Comparison of ENCODE assay signal across 9 cellular contexts in the genomic region with DNA sequence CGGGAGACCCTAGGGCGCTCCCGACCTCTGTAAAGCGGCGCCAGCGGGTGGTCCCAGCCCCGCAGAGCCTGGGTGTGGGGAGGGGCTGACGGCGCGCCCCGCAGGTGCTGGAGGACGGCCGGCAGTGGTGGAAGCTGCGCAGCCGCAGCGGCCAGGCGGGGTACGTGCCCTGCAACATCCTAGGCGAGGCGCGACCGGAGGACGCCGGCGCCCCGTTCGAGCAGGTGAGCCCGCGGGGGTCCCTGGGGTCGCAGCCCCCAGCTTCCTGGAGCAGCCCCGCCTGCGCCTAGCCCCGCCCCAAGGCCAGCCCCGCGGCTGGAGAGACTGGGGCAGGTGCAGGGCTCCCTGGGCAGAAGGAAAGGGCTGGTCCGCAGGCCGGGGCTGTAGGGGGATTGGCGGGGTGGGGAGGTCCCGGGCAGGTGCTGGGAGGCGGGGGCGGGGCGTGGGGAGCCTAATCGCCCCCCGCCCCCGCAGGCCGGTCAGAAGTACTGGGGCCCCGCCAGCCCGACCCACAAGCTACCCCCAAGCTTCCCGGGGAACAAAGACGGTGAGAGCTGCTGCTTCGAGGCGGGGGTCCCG. TPM values are rescaled to one million over a fixed set of nuclear protein-coding genes. Genes with fewer than 3 reads are reported as not detected.
DNase-seq lines count a peak whose midpoint lies in the region; ATAC-seq and TF ChIP-seq lines count a peak whose summit lies in the region.
"Had no signal": no experiment of that assay in that cellular context is flagged by ENCODE, and none has a peak within 500 bp of the region (broad histone marks: within the 10 kb centered on the region; RNA-seq: fewer than 3 reads in every experiment).

No MANE protein-coding gene starts in this region.

- H3K4me2 ChIP-seq in neural cell (ENCODE audit: low read length) = no peak overlapping the region

- H3K4me1 ChIP-seq in adrenal gland (replicated peaks in 1 of 2) = peaks cover 14 to 33% of the 10 kb centered on the region in 2 donors
- peaks cover 0 to 10% of the 10 kb centered on the region in 2 donors for H3K4me1 ChIP-seq in uterus

- H3K79me2 ChIP-seq in neural cell (replicated peaks; ENCODE audit: insufficient read depth, low read length) = no peaks in the 10 kb centered on the region

- WGBS in adrenal gland, 4 donors = 0 to 10% (median 4%) methylated on average over 7 to 53 of the region's 53 CpGs

- no peak overlapping the region for H3K9ac ChIP-seq in neural cell (ENCODE audit: low read length)

- H3K27me3 ChIP-seq in adrenal gland (peaks cover 22% of the 10 kb centered on the region), neural cell (ENCODE audit: insufficient read depth, low read depth, low read length) (peaks cover 47% of the 10 kb centered on the region), uterus (peaks cover 0 to 8% of the 10 kb centered on the region in 2 donors)

- H3K9me3 ChIP-seq in adrenal gland (replicated peaks in 1 of 3) (no peaks in the 10 kb centered on the region), neural cell (ENCODE audit: low read length) (no peaks in the 10 kb centered on the region), uterus (no peaks in the 10 kb centered on the region)

- H3F3A ChIP-seq in neural cell (ENCODE audit: insufficient read depth, low read length, poor library complexity, severe bottlenecking) = no peaks in the 10 kb centered on the region

- no peak for TF ChIP-seq RAD21 in neural cell (conservative IDR thresholded peaks at IDR 0.05)

- H3K27ac ChIP-seq in adrenal gland (peak overlapping the region in 3 of 5 donors; percentile 63 to 85 (median 80)), neural cell (ENCODE audit: low read length) (no peak overlapping the region), uterus (peak overlapping the region in 1 of 2 donors; percentile 72)
- H3K27ac ChIP-seq: SK-N-MC had no signal

- TF ChIP-seq POLR2A in adrenal gland (IDR thresholded peaks at IDR 0.05) (no peak), uterus (IDR thresholded peaks at IDR 0.05) (no peak)

- intact Hi-C loops in adrenal gland (cut with DNase I) = loop anchor here in 1 of 2 donors (2.0 to 10.0 kb wide), 2 partner anchors 63 to 171 kb away; no protein-coding TSS in a partner anchor
- intact Hi-C loops in uterus (cut with DNase I; ENCODE audit: low total_unique reads) = no loop called here

- H3K36me3 ChIP-seq in adrenal gland (replicated peaks in 1 of 2) = no peaks in the 10 kb centered on the region
- no peaks in the 10 kb centered on the region for H3K36me3 ChIP-seq in neural cell (ENCODE audit: insufficient read depth, low read length)
- no peaks in the 10 kb centered on the region for H3K36me3 ChIP-seq in uterus

- ATAC-seq in HG03432 (IDR thresholded peaks at IDR 0.05; ENCODE audit: unreplicated experiment) = peak; percentile 8
- no peak for ATAC-seq in HG02852 (IDR thresholded peaks at IDR 0.05; ENCODE audit: unreplicated experiment)

- TF ChIP-seq CTCF in adrenal gland (IDR thresholded peaks at IDR 0.05) (no peak), neural cell (IDR thresholded peaks at IDR 0.05; ENCODE audit: poor library complexity, severe bottlenecking) (no peak), uterus (IDR thresholded peaks at IDR 0.05) (no peak)

- H3K4me3 ChIP-seq in GM08714 (ENCODE audit: low read length) (peak overlapping the region; percentile 17; the same call in 1 of the 2 replicates), adrenal gland (peak overlapping the region in 1 of 4 donors; percentile 1), neural cell (ENCODE audit: low read length) (peak overlapping the region; percentile 53), uterus (no peak overlapping the region)
- H3K4me3 ChIP-seq: SK-N-MC had no signal

- no peak for DNase-seq in adrenal gland
- DNase-seq in AG20443 (ENCODE audit: low spot score) = no peak
- DNase-seq in SKM-1 (lab: John Stamatoyannopoulos, UW; ENCODE audit: unreplicated experiment) = no peak
- no peak for DNase-seq in uterus

- H4K20me1 ChIP-seq in neural cell (ENCODE audit: insufficient read depth) = no peaks in the 10 kb centered on the region

- no peak for TF ChIP-seq EP300 in neural cell (conservative IDR thresholded peaks at IDR 0.05; ENCODE audit: poor library complexity, severe bottlenecking)

- no peaks in the 10 kb centered on the region for H3K9me2 ChIP-seq in neural cell (ENCODE audit: insufficient read depth, low read length)

- H2AFZ ChIP-seq in neural cell (ENCODE audit: low read depth, low read length) = no peak overlapping the region

TF ChIP-seq in neural cell, 6 proteins besides CTCF, POLR2A, EP300 and RAD21:
- TF ChIP-seq SMC3 (conservative IDR thresholded peaks at IDR 0.05; ENCODE audit: poor library complexity) (no peak), EZH2 (IDR thresholded peaks at IDR 0.05; ENCODE audit: borderline replicate concordance, insufficient read depth, low read length, poor library complexity, severe bottlenecking) (no peak), TAF1 (IDR thresholded peaks at IDR 0.05; ENCODE audit: low read depth) (no peak), MXI1 (conservative IDR thresholded peaks at IDR 0.05; ENCODE audit: poor library complexity, severe bottlenecking) (no peak), POLR2AphosphoS5 (IDR thresholded peaks at IDR 0.05) (no peak)
- TF ChIP-seq, protein P1, sequence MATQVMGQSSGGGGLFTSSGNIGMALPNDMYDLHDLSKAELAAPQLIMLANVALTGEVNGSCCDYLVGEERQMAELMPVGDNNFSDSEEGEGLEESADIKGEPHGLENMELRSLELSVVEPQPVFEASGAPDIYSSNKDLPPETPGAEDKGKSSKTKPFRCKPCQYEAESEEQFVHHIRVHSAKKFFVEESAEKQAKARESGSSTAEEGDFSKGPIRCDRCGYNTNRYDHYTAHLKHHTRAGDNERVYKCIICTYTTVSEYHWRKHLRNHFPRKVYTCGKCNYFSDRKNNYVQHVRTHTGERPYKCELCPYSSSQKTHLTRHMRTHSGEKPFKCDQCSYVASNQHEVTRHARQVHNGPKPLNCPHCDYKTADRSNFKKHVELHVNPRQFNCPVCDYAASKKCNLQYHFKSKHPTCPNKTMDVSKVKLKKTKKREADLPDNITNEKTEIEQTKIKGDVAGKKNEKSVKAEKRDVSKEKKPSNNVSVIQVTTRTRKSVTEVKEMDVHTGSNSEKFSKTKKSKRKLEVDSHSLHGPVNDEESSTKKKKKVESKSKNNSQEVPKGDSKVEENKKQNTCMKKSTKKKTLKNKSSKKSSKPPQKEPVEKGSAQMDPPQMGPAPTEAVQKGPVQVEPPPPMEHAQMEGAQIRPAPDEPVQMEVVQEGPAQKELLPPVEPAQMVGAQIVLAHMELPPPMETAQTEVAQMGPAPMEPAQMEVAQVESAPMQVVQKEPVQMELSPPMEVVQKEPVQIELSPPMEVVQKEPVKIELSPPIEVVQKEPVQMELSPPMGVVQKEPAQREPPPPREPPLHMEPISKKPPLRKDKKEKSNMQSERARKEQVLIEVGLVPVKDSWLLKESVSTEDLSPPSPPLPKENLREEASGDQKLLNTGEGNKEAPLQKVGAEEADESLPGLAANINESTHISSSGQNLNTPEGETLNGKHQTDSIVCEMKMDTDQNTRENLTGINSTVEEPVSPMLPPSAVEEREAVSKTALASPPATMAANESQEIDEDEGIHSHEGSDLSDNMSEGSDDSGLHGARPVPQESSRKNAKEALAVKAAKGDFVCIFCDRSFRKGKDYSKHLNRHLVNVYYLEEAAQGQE (IDR thresholded peaks at IDR 0.05; ENCODE audit: borderline replicate concordance) = no peak

RNA-seq across cellular contexts. Expression of a gene that starts 19.7 kb away (rescaled TPM):
- total RNA-seq in adrenal gland = 10 to 100 TPM; 13.8 to 57.7 (median 36.0) TPM
- polyA plus RNA-seq in adrenal gland = 10 to 100 TPM in 2 of 3 donors, 1 to 10 TPM in 1; 9.7 to 51.9 (median 25.6) TPM
- polyA plus RNA-seq in neural cell = 3.5 and 7.5 TPM in 2 replicates
- 0.46 and 1.2 TPM in 2 replicates for polyA minus RNA-seq in neural cell
- total RNA-seq in uterus = 10 to 100 TPM; 12.2 to 52.8 (median 32.3) TPM

RNA-seq across cellular contexts. Expression of a gene that starts 21.6 kb away (rescaled TPM):
- total RNA-seq in adrenal gland (100 to 1,000 TPM; 133 to 167 (median 153) TPM), uterus (100 to 1,000 TPM in 1 of 4 donors, 10 to 100 TPM in 3; 60.3 to 146 (median 66.9) TPM)
- polyA plus RNA-seq in adrenal gland (100 to 1,000 TPM in 2 of 3 donors, 10 to 100 TPM in 1; 64.3 to 117 (median 100) TPM), neural cell (156 and 158 TPM in 2 replicates)
- 80.3 and 82.5 TPM in 2 replicates for polyA minus RNA-seq in neural cell

RNA-seq across cellular contexts. Expression of a gene that starts 30.1 kb away (rescaled TPM):
- 10 to 100 TPM; 11.1 to 85.3 (median 34.7) TPM for total RNA-seq in adrenal gland
- 10 to 100 TPM; 14.8 to 33.8 (median 26.0) TPM for polyA plus RNA-seq in adrenal gland
- polyA plus RNA-seq in neural cell = 23.1 and 30.9 TPM in 2 replicates
- polyA minus RNA-seq in neural cell = 11.5 and 11.9 TPM in 2 replicates
- total RNA-seq in uterus = 10 to 100 TPM in 2 of 4 donors, 1 to 10 TPM in 2; 2.6 to 35.3 (median 8.1) TPM

RNA-seq across cellular contexts. Expression of a gene that starts 30.7 kb away (rescaled TPM):
- total RNA-seq in adrenal gland (10 to 100 TPM; 32.8 to 57.3 (median 53.7) TPM), uterus (10 to 100 TPM in 2 of 4 donors, 1 to 10 TPM in 2; 7.9 to 45.6 (median 20.4) TPM)
- polyA plus RNA-seq in adrenal gland (100 to 1,000 TPM in 1 of 3 donors, 10 to 100 TPM in 2; 20.6 to 131 (median 67.0) TPM), neural cell (87.6 and 94.9 TPM in 2 replicates)
- 80.2 and 94.0 TPM in 2 replicates for polyA minus RNA-seq in neural cell

RNA-seq across cellular contexts. Expression of a gene that starts 51.6 kb away (rescaled TPM):
- total RNA-seq in adrenal gland = 100 to 1,000 TPM in 4 of 8 donors, 10 to 100 TPM in 4; 43.3 to 156 (median 96.9) TPM
- polyA plus RNA-seq in adrenal gland = 100 to 1,000 TPM in 1 of 3 donors, 10 to 100 TPM in 2; 20.3 to 176 (median 49.3) TPM
- polyA plus RNA-seq in neural cell = 131 and 146 TPM in 2 replicates
- polyA minus RNA-seq in neural cell = 37.6 and 41.1 TPM in 2 replicates
- total RNA-seq in uterus = 10 to 100 TPM; 11.8 to 81.1 (median 29.3) TPM

Comparison
In these comparisons a context has a peak if more than half of its experiments do, and no peak if none do; other contexts are left out.
1. H3K4me3 ChIP-seq: peak in GM08714 (single experiment) and neural cell (single experiment); none in uterus (0 of 2).